ENCODE assay signal across 1 cellular context in the genomic region with DNA sequence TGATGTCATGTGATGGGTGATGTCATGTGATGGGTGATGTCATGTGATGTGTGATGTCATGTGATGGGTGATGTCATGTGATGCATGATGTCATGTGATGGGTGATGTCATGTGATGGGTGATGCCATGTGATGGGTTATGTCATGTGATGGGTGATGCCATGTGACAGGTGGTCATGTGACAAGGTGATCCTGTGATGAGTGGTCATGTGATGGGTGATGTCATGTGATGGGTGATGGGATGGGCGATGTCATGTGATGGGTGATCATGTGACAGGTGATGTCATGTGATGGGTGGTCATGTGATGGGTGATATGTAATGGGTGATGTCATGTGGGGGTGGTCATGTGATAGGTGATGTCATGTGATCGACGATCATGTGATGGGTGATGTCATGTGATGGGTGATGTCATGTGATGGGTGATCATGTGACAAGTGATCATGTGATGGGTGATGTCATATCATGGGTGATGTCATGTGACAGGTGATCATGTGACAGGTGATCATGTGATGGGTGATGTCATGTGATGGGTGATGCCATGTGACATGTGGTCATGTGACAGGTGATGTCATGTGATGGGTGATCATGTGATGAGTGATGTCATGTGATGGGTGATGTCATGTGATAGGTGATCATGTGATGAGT.
A peak's percentile ranks its signal among the peaks of the same experiment; 100 is the strongest.
TF ChIP-seq lines count a peak whose summit lies in the region.

No MANE protein-coding gene starts in this region.

TF ChIP-seq in GM12878, 131 proteins besides CTCF, POLR2A, EP300 and RAD21 (continues in another document):
- TF ChIP-seq ASH2L (IDR thresholded peaks at IDR 0.05; ENCODE audit: borderline replicate concordance, low read depth) (no peak), TARDBP (IDR thresholded peaks at IDR 0.05; ENCODE audit: borderline replicate concordance) (no peak), SIX5 (IDR thresholded peaks at IDR 0.05; ENCODE audit: low read depth, low read length, severe bottlenecking) (no peak), MYB (IDR thresholded peaks at IDR 0.05; ENCODE audit: borderline replicate concordance, low read depth, low read length) (no peak), CHD2 (IDR thresholded peaks at IDR 0.05; ENCODE audit: borderline replicate concordance, low read depth, low read length) (no peak), ZNF384 (IDR thresholded peaks at IDR 0.05; ENCODE audit: borderline replicate concordance, low read depth, low read length) (no peak), WRNIP1 (IDR thresholded peaks at IDR 0.05; ENCODE audit: borderline replicate concordance, low read depth, low read length) (no peak), HDAC6 (IDR thresholded peaks at IDR 0.05; ENCODE audit: unreplicated experiment) (no peak), KLF5 (IDR thresholded peaks at IDR 0.05; ENCODE audit: partially characterized antibody) (peak; percentile 4), PBX3 (IDR thresholded peaks at IDR 0.05; ENCODE audit: insufficient replicate concordance, low read depth, low read length) (no peak), CBX3 (IDR thresholded peaks at IDR 0.05; ENCODE audit: borderline replicate concordance, low read depth) (no peak), FOXM1 (IDR thresholded peaks at IDR 0.05; ENCODE audit: low read depth, low read length) (no peak), SMARCA5 (IDR thresholded peaks at IDR 0.05) (no peak), EGR1 (IDR thresholded peaks at IDR 0.05; ENCODE audit: borderline replicate concordance in 1 of 2, low read depth in 2 of 2, low read length in 2 of 2) (no peak), E4F1 (IDR thresholded peaks at IDR 0.05; ENCODE audit: borderline replicate concordance, partially characterized antibody) (no peak), LARP7 (IDR thresholded peaks at IDR 0.05) (no peak), MYC (IDR thresholded peaks at IDR 0.05; ENCODE audit: insufficient read depth, insufficient read length, insufficient replicate concordance, low read length, severe bottlenecking) (no peak), GATAD2B (conservative IDR thresholded peaks at IDR 0.05; ENCODE audit: low read depth) (no peak), SIN3A (IDR thresholded peaks at IDR 0.05; ENCODE audit: low read depth, low read length) (no peak; the same call in 1 of the 2 replicates), ZZZ3 (IDR thresholded peaks at IDR 0.05; ENCODE audit: control insufficient read depth, insufficient read length, low read depth) (peak; percentile 8), SREBF1 (IDR thresholded peaks at IDR 0.05; ENCODE audit: low read length) (no peak), ATF2 (IDR thresholded peaks at IDR 0.05; ENCODE audit: low read length) (peak; percentile 98), CEBPB (IDR thresholded peaks at IDR 0.05; ENCODE audit: borderline replicate concordance in 1 of 2, low read depth in 2 of 2, low read length in 2 of 2) (no peak), USF1 (IDR thresholded peaks at IDR 0.05; ENCODE audit: borderline replicate concordance, extremely low read length, insufficient read depth, low read depth, low read length) (peak; percentile 83), STAT3 (IDR thresholded peaks at IDR 0.05; ENCODE audit: low read depth, low read length) (no peak), YBX1 (IDR thresholded peaks at IDR 0.05) (no peak), MEF2A (IDR thresholded peaks at IDR 0.05; ENCODE audit: insufficient read depth, low read depth, low read length) (no peak), JUND (IDR thresholded peaks at IDR 0.05; ENCODE audit: low read depth, low read length) (no peak), FOS (IDR thresholded peaks at IDR 0.05; ENCODE audit: borderline replicate concordance, extremely low read depth, insufficient read length) (peak; percentile 43), TCF3 (IDR thresholded peaks at IDR 0.05; ENCODE audit: borderline replicate concordance, insufficient read depth, low read depth, low read length) (no peak), PKNOX1 (IDR thresholded peaks at IDR 0.05) (peak; percentile 75), SUZ12 (IDR thresholded peaks at IDR 0.05; ENCODE audit: unreplicated experiment) (no peak), TBL1XR1 (IDR thresholded peaks at IDR 0.05; ENCODE audit: low read depth, low read length) (no peak), TCF7 (IDR thresholded peaks at IDR 0.05; ENCODE audit: borderline replicate concordance) (no peak), IKZF1 (conservative IDR thresholded peaks at IDR 0.05) (no peak), NBN (IDR thresholded peaks at IDR 0.05) (peak; percentile 91), MXI1 (IDR thresholded peaks at IDR 0.05; ENCODE audit: low read depth, low read length) (no peak), IKZF2 (IDR thresholded peaks at IDR 0.05) (0 out of 4 replicates have a peak, but pooled peaks have one; percentile 14 to 25), RELA (IDR thresholded peaks at IDR 0.05; ENCODE audit: borderline replicate concordance, partially characterized antibody) (peak; percentile 37), GABPA (IDR thresholded peaks at IDR 0.05; ENCODE audit: low read depth) (no peak), ZNF217 (IDR thresholded peaks at IDR 0.05) (no peak), EED (IDR thresholded peaks at IDR 0.05; ENCODE audit: low read depth) (no peak), IRF4 (IDR thresholded peaks at IDR 0.05; ENCODE audit: low read depth, low read length) (no peak; the same call in 1 of the 2 replicates), SMAD1 (IDR thresholded peaks at IDR 0.05; ENCODE audit: low read depth, partially characterized antibody) (no peak), RBBP5 (conservative IDR thresholded peaks at IDR 0.05) (no peak)
- TF ChIP-seq, protein P1, sequence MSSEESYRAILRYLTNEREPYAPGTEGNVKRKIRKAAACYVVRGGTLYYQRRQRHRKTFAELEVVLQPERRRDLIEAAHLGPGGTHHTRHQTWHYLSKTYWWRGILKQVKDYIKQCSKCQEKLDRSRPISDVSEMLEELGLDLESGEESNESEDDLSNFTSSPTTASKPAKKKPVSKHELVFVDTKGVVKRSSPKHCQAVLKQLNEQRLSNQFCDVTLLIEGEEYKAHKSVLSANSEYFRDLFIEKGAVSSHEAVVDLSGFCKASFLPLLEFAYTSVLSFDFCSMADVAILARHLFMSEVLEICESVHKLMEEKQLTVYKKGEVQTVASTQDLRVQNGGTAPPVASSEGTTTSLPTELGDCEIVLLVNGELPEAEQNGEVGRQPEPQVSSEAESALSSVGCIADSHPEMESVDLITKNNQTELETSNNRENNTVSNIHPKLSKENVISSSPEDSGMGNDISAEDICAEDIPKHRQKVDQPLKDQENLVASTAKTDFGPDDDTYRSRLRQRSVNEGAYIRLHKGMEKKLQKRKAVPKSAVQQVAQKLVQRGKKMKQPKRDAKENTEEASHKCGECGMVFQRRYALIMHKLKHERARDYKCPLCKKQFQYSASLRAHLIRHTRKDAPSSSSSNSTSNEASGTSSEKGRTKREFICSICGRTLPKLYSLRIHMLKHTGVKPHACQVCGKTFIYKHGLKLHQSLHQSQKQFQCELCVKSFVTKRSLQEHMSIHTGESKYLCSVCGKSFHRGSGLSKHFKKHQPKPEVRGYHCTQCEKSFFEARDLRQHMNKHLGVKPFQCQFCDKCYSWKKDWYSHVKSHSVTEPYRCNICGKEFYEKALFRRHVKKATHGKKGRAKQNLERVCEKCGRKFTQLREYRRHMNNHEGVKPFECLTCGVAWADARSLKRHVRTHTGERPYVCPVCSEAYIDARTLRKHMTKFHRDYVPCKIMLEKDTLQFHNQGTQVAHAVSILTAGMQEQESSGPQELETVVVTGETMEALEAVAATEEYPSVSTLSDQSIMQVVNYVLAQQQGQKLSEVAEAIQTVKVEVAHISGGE (CRISPR knock-in tag; IDR thresholded peaks at IDR 0.05): no peak; the same call in 1 of the 2 replicates
- TF ChIP-seq, protein P2, sequence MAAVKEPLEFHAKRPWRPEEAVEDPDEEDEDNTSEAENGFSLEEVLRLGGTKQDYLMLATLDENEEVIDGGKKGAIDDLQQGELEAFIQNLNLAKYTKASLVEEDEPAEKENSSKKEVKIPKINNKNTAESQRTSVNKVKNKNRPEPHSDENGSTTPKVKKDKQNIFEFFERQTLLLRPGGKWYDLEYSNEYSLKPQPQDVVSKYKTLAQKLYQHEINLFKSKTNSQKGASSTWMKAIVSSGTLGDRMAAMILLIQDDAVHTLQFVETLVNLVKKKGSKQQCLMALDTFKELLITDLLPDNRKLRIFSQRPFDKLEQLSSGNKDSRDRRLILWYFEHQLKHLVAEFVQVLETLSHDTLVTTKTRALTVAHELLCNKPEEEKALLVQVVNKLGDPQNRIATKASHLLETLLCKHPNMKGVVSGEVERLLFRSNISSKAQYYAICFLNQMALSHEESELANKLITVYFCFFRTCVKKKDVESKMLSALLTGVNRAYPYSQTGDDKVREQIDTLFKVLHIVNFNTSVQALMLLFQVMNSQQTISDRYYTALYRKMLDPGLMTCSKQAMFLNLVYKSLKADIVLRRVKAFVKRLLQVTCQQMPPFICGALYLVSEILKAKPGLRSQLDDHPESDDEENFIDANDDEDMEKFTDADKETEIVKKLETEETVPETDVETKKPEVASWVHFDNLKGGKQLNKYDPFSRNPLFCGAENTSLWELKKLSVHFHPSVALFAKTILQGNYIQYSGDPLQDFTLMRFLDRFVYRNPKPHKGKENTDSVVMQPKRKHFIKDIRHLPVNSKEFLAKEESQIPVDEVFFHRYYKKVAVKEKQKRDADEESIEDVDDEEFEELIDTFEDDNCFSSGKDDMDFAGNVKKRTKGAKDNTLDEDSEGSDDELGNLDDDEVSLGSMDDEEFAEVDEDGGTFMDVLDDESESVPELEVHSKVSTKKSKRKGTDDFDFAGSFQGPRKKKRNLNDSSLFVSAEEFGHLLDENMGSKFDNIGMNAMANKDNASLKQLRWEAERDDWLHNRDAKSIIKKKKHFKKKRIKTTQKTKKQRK (IDR thresholded peaks at IDR 0.05; ENCODE audit: low read depth, low read length): no peak
